27 cellular contexts compared by ENCODE assay signal in genomic region chr6:144476286-144476685, GRCh38.
DNase-seq lines count a peak whose midpoint lies in the region; ATAC-seq, FAIRE-seq and TF ChIP-seq lines count a peak whose summit lies in the region.
"Had no signal": no experiment of that assay in that cellular context is flagged by ENCODE, and none has a peak within 500 bp of the region (broad histone marks: within the 10 kb centered on the region; RNA-seq: fewer than 3 reads in every experiment).

No MANE protein-coding gene starts in this region.

- BruUV-seq in HepG2 (replicated peaks; lab: Mats Ljungman, UMichigan), result no TSS peak

- no peaks in the 10 kb centered on the region for H3K79me2 ChIP-seq in HepG2 (ENCODE audit: insufficient read depth, low read length)

- H3K27me3 ChIP-seq in CD8-positive, alpha-beta memory T cell (ENCODE audit: insufficient read depth, low read length, poor library complexity, severe bottlenecking), result no peaks in the 10 kb centered on the region
- no peaks in the 10 kb centered on the region for H3K27me3 ChIP-seq in HepG2 (ENCODE audit: control insufficient read depth in 1 of 2, insufficient read depth in 2 of 2, low read length in 2 of 2)
- H3K27me3 ChIP-seq: left lung, suprapubic skin had no signal

- no peak for TF ChIP-seq RAD21 in HepG2 (CRISPR knock-in tag; IDR thresholded peaks at IDR 0.05)

- H3K4me3 ChIP-seq in CD8-positive, alpha-beta memory T cell (ENCODE audit: low read length), result no peak overlapping the region
- H3K4me3 ChIP-seq in HepG2 (replicated peaks in 1 of 3; ENCODE audit: insufficient read depth in 1 of 3, low read depth in 2 of 3, low read length in 3 of 3), result no peak overlapping the region
- H3K4me3 ChIP-seq: left lung, suprapubic skin had no signal

- in situ Hi-C loops in HepG2 (cut with HindIII; ENCODE audit: extremely low pct_ligation_motif_present, low pct_unique_long_range_greater_than_20kb), result no loop called here

- no peaks in the 10 kb centered on the region for H3K27me3 Mint-ChIP-seq in activated CD4-positive, alpha-beta T cell treated with anti-CD3 and anti-CD28 coated beads for 36 hours
- H3K27me3 Mint-ChIP-seq in CD8-positive, alpha-beta memory T cell, result no peaks in the 10 kb centered on the region
- no peaks in the 10 kb centered on the region for H3K27me3 Mint-ChIP-seq in activated naive CD8-positive, alpha-beta T cell treated with anti-CD3 and anti-CD28 coated beads for 36 hours
- H3K27me3 Mint-ChIP-seq in natural killer cell treated with Interleukin-12 subunit alpha and Interleukin-12 subunit beta and Interleukin-15 and Interleukin-18, amount 100 ng/mL, for 72 hours, result no peaks in the 10 kb centered on the region

- H3K9ac ChIP-seq in HepG2 (ENCODE audit: insufficient read depth, low read depth, low read length), result no peak overlapping the region

- no peaks in the 10 kb centered on the region for H3K4me1 ChIP-seq in CD8-positive, alpha-beta memory T cell (ENCODE audit: insufficient read depth, low read length)
- H3K4me1 ChIP-seq in HepG2 (ENCODE audit: insufficient read depth, low read length), result no peaks in the 10 kb centered on the region

- 96% methylated on average over 3 of the region's 3 CpGs for WGBS in HepG2 (ENCODE audit: low lambda C conversion rate)

- FAIRE-seq in HepG2 (lab: Jason Lieb, UNC), result no peak
- FAIRE-seq: D721Med had no signal

- H3K4me3 Mint-ChIP-seq in activated CD4-positive, alpha-beta T cell treated with anti-CD3 and anti-CD28 coated beads for 36 hours, result no peak overlapping the region
- H3K4me3 Mint-ChIP-seq in CD8-positive, alpha-beta memory T cell, result no peak overlapping the region
- no peak overlapping the region for H3K4me3 Mint-ChIP-seq in activated naive CD8-positive, alpha-beta T cell treated with anti-CD3 and anti-CD28 coated beads for 36 hours
- no peak overlapping the region for H3K4me3 Mint-ChIP-seq in natural killer cell treated with Interleukin-12 subunit alpha and Interleukin-12 subunit beta and Interleukin-15 and Interleukin-18, amount 100 ng/mL, for 72 hours
- H3K4me3 Mint-ChIP-seq: endodermal cell had no signal

- TF ChIP-seq POLR2A in HepG2 (IDR thresholded peaks at IDR 0.05; ENCODE audit: insufficient read depth in 1 of 2, low read depth in 2 of 2, low read length in 2 of 2), result no peak

- intact Hi-C loops in activated CD4-positive, alpha-beta T cell treated with anti-CD3 and anti-CD28 coated beads for 36 hours (cut with DNase I, micrococcal nuclease), result no loop called here
- intact Hi-C loops in HepG2 (cut with micrococcal nuclease; ENCODE audit: unreplicated experiment), result no loop called here

- no peak overlapping the region for H3K27ac ChIP-seq in CD8-positive, alpha-beta memory T cell (ENCODE audit: low read depth, low read length)
- no peak overlapping the region for H3K27ac ChIP-seq in HepG2 (ENCODE audit: extremely low read length, insufficient read depth, low read length)
- H3K27ac ChIP-seq: 22Rv1, C4-2B, suprapubic skin had no signal

- H3K9me3 Mint-ChIP-seq in activated CD4-positive, alpha-beta T cell treated with anti-CD3 and anti-CD28 coated beads for 36 hours (ENCODE audit: low read depth), result no peaks in the 10 kb centered on the region
- no peaks in the 10 kb centered on the region for H3K9me3 Mint-ChIP-seq in CD8-positive, alpha-beta memory T cell
- no peaks in the 10 kb centered on the region for H3K9me3 Mint-ChIP-seq in activated naive CD8-positive, alpha-beta T cell treated with anti-CD3 and anti-CD28 coated beads for 36 hours
- no peaks in the 10 kb centered on the region for H3K9me3 Mint-ChIP-seq in natural killer cell treated with Interleukin-12 subunit alpha and Interleukin-12 subunit beta and Interleukin-15 and Interleukin-18, amount 100 ng/mL, for 72 hours

- no peaks in the 10 kb centered on the region for H3K9me3 ChIP-seq in CD8-positive, alpha-beta memory T cell (ENCODE audit: low read length)
- H3K9me3 ChIP-seq in HepG2 (ENCODE audit: low read length), result no peaks in the 10 kb centered on the region
- H3K9me3 ChIP-seq: left lung, suprapubic skin had no signal

- POLR2A ChIA-PET in activated CD4-positive, alpha-beta T cell treated with anti-CD3 and anti-CD28 coated beads for 36 hours (lab: Charles Lee), result no interaction called here
- POLR2A ChIA-PET in CD8-positive, alpha-beta memory T cell (lab: Charles Lee), result no interaction called here
- POLR2A ChIA-PET in HepG2 (lab: Yijun Ruan, JAX), result no interaction called here

- peaks cover 42% of the 10 kb centered on the region for H3K36me3 ChIP-seq in CD8-positive, alpha-beta memory T cell (ENCODE audit: insufficient read depth, low read length)
- H3K36me3 ChIP-seq in HepG2 (replicated peaks in 1 of 2; ENCODE audit: control insufficient read depth in 1 of 2, insufficient read depth in 2 of 2, low read length in 2 of 2), result peaks cover 40 to 79% of the 10 kb centered on the region in 2 experiments

- DNase-seq in activated CD4-positive, alpha-beta T cell treated with anti-CD3 and anti-CD28 coated beads for 36 hours, result no peak
- DNase-seq in activated CD4-positive, alpha-beta T cell treated with anti-CD3 and anti-CD28 coated beads for 1 hour, result no peak
- DNase-seq in CD8-positive, alpha-beta memory T cell, result no peak
- DNase-seq in activated naive CD8-positive, alpha-beta T cell treated with anti-CD3 and anti-CD28 coated beads for 36 hours, result no peak
- no peak for DNase-seq in natural killer cell treated with Interleukin-12 subunit alpha and Interleukin-12 subunit beta and Interleukin-15 and Interleukin-18, amount 100 ng/mL, for 72 hours (ENCODE audit: low spot score)
- DNase-seq in HepG2 (ENCODE audit: low spot score), result no peak
- DNase-seq: activated CD4-positive, alpha-beta T cell treated with anti-CD3 and anti-CD28 coated beads for 48 hours; caudate nucleus; DND-41; endodermal cell; GF-D8; KBM-7; left lung; NCI-H1092 treated with DMSO at 0.1 percent for 48 hours; NCI-H187; NCI-H2171; NCI-H510A; nucleus accumbens; SIG-M5; stimulated activated CD4-positive, alpha-beta T cell treated with anti-CD3 and anti-CD28 coated beads, Interleukin-4, amount 100 ng/mL, for 24 hours; T-helper 9 cell had no signal

- H3K4me1 Mint-ChIP-seq in activated CD4-positive, alpha-beta T cell treated with anti-CD3 and anti-CD28 coated beads for 36 hours, result no peaks in the 10 kb centered on the region
- peaks cover 12 to 23% (median 14%) of the 10 kb centered on the region in 3 donors for H3K4me1 Mint-ChIP-seq in CD8-positive, alpha-beta memory T cell
- H3K4me1 Mint-ChIP-seq in activated naive CD8-positive, alpha-beta T cell treated with anti-CD3 and anti-CD28 coated beads for 36 hours, result no peaks in the 10 kb centered on the region
- H3K4me1 Mint-ChIP-seq in natural killer cell treated with Interleukin-12 subunit alpha and Interleukin-12 subunit beta and Interleukin-15 and Interleukin-18, amount 100 ng/mL, for 72 hours (ENCODE audit: low read depth in 2 of 2), result peaks cover 21 to 28% of the 10 kb centered on the region in 2 donors
- H3K4me1 Mint-ChIP-seq: endodermal cell had no signal

- H3K4me2 ChIP-seq in HepG2 (ENCODE audit: low read depth, low read length), result no peak overlapping the region

- H2AFZ ChIP-seq in HepG2 (ENCODE audit: low read length), result no peak overlapping the region

- peaks cover 18% of the 10 kb centered on the region for H3K36me3 Mint-ChIP-seq in activated CD4-positive, alpha-beta T cell treated with anti-CD3 and anti-CD28 coated beads for 36 hours (ENCODE audit: low read depth)
- H3K36me3 Mint-ChIP-seq in CD8-positive, alpha-beta memory T cell, result peaks cover 14 to 85% (median 28%) of the 10 kb centered on the region in 3 donors
- peaks cover 7% of the 10 kb centered on the region for H3K36me3 Mint-ChIP-seq in activated naive CD8-positive, alpha-beta T cell treated with anti-CD3 and anti-CD28 coated beads for 36 hours
- H3K36me3 Mint-ChIP-seq in natural killer cell treated with Interleukin-12 subunit alpha and Interleukin-12 subunit beta and Interleukin-15 and Interleukin-18, amount 100 ng/mL, for 72 hours, result peaks cover 37% of the 10 kb centered on the region

- TF ChIP-seq EP300 in HepG2 (IDR thresholded peaks at IDR 0.05; ENCODE audit: low read depth in 2 of 2, low read length in 2 of 2), result no peak
- no peak for TF ChIP-seq EP300 in HepG2 (CRISPR knock-in tag; IDR thresholded peaks at IDR 0.05; ENCODE audit: borderline replicate concordance)

- no peak for ATAC-seq in activated CD4-positive, alpha-beta T cell treated with anti-CD3 and anti-CD28 coated beads for 36 hours
- ATAC-seq in natural killer cell treated with Interleukin-12 subunit alpha and Interleukin-12 subunit beta and Interleukin-15 and Interleukin-18, amount 100 ng/mL, for 72 hours, result no peak
- ATAC-seq in HepG2, result no peak
- no peak for ATAC-seq in HG03442 (IDR thresholded peaks at IDR 0.05; ENCODE audit: unreplicated experiment)
- ATAC-seq in HG02798 (IDR thresholded peaks at IDR 0.05; ENCODE audit: poor library complexity, unreplicated experiment), result no peak
- ATAC-seq: left lung had no signal

- no peaks in the 10 kb centered on the region for H4K20me1 ChIP-seq in HepG2 (ENCODE audit: insufficient read depth, low read length)

- CTCF ChIA-PET in activated CD4-positive, alpha-beta T cell treated with anti-CD3 and anti-CD28 coated beads for 36 hours (lab: Charles Lee), result no interaction called here
- CTCF ChIA-PET in CD8-positive, alpha-beta memory T cell (lab: Charles Lee), result interaction anchor here (1.6 kb wide), 1 partner anchor 14 kb away, joined by 3 read pairs; no protein-coding TSS in a partner anchor
- CTCF ChIA-PET in HepG2 (lab: Yijun Ruan, JAX; ENCODE audit: low intra/inter-chr PET ratio, low total read pairs), result no interaction called here

- no peak for TF ChIP-seq CTCF in HepG2 (CRISPR knock-in tag; IDR thresholded peaks at IDR 0.05)

- peak overlapping the region; percentile 56 for H3K27ac Mint-ChIP-seq in activated CD4-positive, alpha-beta T cell treated with anti-CD3 and anti-CD28 coated beads for 36 hours
- H3K27ac Mint-ChIP-seq in CD8-positive, alpha-beta memory T cell, result peak overlapping the region; percentile 6 to 90 (median 64)
- H3K27ac Mint-ChIP-seq in activated naive CD8-positive, alpha-beta T cell treated with anti-CD3 and anti-CD28 coated beads for 36 hours, result peak overlapping the region; percentile 54
- peak overlapping the region; percentile 56 to 65 for H3K27ac Mint-ChIP-seq in natural killer cell treated with Interleukin-12 subunit alpha and Interleukin-12 subunit beta and Interleukin-15 and Interleukin-18, amount 100 ng/mL, for 72 hours
- H3K27ac Mint-ChIP-seq: endodermal cell had no signal

TF ChIP-seq in HepG2, 621 proteins besides CTCF, POLR2A, EP300 and RAD21 (continues in another document):
- TF ChIP-seq ETS1 (CRISPR knock-in tag; IDR thresholded peaks at IDR 0.05), result no peak
- no peak for TF ChIP-seq MTA3 (CRISPR knock-in tag; IDR thresholded peaks at IDR 0.05)
- no peak for TF ChIP-seq ATF1 (CRISPR knock-in tag; IDR thresholded peaks at IDR 0.05)
